In the genomic region with DNA sequence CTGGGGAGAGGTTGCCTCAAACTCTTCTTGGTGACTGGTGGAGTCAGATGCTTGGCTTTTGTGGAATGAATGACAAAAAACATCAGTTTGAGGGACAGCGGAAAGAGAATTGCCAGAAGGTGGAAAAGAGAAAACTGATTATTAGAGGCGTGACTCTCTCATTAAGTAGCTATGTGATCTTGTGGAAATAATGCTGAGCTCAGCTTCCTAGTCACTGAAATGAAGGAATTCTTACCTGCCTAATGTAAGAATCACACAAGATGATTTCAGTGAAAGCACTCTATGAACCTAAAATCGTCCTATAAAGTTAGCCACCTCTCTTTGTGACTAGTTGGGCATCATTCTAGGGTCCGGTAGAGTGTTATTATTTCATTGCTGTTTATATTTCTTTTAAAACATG, we compare ENCODE assay signal across 4 cellular contexts.
TF ChIP-seq lines count a peak whose summit lies in the region.

No MANE protein-coding gene starts in this region.

TF ChIP-seq in HepG2, 621 proteins besides CTCF, POLR2A, EP300 and RAD21:
- TF ChIP-seq MAFK (conservative IDR thresholded peaks at IDR 0.05 in 1 of 2, IDR thresholded peaks at IDR 0.05 in 1 of 2; ENCODE audit: low read length in 2 of 2) (peak; percentile 72 to 85), MAFF (IDR thresholded peaks at IDR 0.05; ENCODE audit: low read depth, low read length) (peak; percentile 78), KDM4B (CRISPR knock-in tag; IDR thresholded peaks at IDR 0.05) (no peak), HOXA7 (CRISPR knock-in tag; IDR thresholded peaks at IDR 0.05) (no peak), AGO2 (optimal IDR thresholded peaks at IDR 0.05; ENCODE audit: low read depth, low read length) (no peak), KLF12 (CRISPR knock-in tag; IDR thresholded peaks at IDR 0.05; ENCODE audit: borderline replicate concordance) (no peak)
- TF ChIP-seq, protein P1, sequence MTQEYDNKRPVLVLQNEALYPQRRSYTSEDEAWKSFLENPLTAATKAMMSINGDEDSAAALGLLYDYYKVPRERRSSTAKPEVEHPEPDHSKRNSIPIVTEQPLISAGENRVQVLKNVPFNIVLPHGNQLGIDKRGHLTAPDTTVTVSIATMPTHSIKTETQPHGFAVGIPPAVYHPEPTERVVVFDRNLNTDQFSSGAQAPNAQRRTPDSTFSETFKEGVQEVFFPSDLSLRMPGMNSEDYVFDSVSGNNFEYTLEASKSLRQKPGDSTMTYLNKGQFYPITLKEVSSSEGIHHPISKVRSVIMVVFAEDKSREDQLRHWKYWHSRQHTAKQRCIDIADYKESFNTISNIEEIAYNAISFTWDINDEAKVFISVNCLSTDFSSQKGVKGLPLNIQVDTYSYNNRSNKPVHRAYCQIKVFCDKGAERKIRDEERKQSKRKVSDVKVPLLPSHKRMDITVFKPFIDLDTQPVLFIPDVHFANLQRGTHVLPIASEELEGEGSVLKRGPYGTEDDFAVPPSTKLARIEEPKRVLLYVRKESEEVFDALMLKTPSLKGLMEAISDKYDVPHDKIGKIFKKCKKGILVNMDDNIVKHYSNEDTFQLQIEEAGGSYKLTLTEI (CRISPR knock-in tag; conservative IDR thresholded peaks at IDR 0.05) = no peak

TF ChIP-seq in A549, 52 proteins besides CTCF, POLR2A, EP300 and RAD21:
- no peak for TF ChIP-seq CHD4 (IDR thresholded peaks at IDR 0.05; ENCODE audit: borderline replicate concordance)
- TF ChIP-seq CBX8 (IDR thresholded peaks at IDR 0.05) = no peak
- TF ChIP-seq HEYL (CRISPR knock-in tag; IDR thresholded peaks at IDR 0.05) = no peak
- TF ChIP-seq RFX5 (IDR thresholded peaks at IDR 0.05) = no peak
- peak; percentile 73 for TF ChIP-seq MAFK (IDR thresholded peaks at IDR 0.05; ENCODE audit: partially characterized antibody)
- no peak for TF ChIP-seq NFE2L2 (conservative IDR thresholded peaks at IDR 0.05; ENCODE audit: low read length)
- TF ChIP-seq EHF (CRISPR knock-in tag; IDR thresholded peaks at IDR 0.05) = no peak
- TF ChIP-seq NR3C1 (IDR thresholded peaks at IDR 0.05) = no peak

TF ChIP-seq in IMR-90, 13 proteins besides CTCF, POLR2A, EP300 and RAD21:
- TF ChIP-seq MXI1 (IDR thresholded peaks at IDR 0.05; ENCODE audit: borderline replicate concordance, low read depth, low read length) (no peak), MAFK (IDR thresholded peaks at IDR 0.05; ENCODE audit: low read depth, low read length) (peak; percentile 71)
TF ChIP-seq in IMR-90: peak in this region for 1.

TF ChIP-seq in K562, 482 proteins besides CTCF, POLR2A, EP300 and RAD21:
- no peak for TF ChIP-seq ZNF282 (CRISPR knock-in tag; IDR thresholded peaks at IDR 0.05)
- peak; percentile 13; the same call in 1 of the 2 replicates for TF ChIP-seq ZNF316 (IDR thresholded peaks at IDR 0.05)
- no peak for TF ChIP-seq RBM14 (IDR thresholded peaks at IDR 0.05; ENCODE audit: borderline replicate concordance, insufficient read depth, low read depth, low read length)
- no peak for TF ChIP-seq GABPB2 (CRISPR knock-in tag; conservative IDR thresholded peaks at IDR 0.05)
- TF ChIP-seq PHF8 (IDR thresholded peaks at IDR 0.05; ENCODE audit: borderline replicate concordance, low read length) = no peak
- TF ChIP-seq GTF2A2 (tag; IDR thresholded peaks at IDR 0.05) = no peak
- no peak for TF ChIP-seq ZNF589 (CRISPR knock-in tag; IDR thresholded peaks at IDR 0.05; ENCODE audit: low read depth)
- TF ChIP-seq MAZ (CRISPR knock-in tag; conservative IDR thresholded peaks at IDR 0.05 in 1 of 2, IDR thresholded peaks at IDR 0.05 in 1 of 2) = no peak
